Comparison of ENCODE assay signal across 9 cellular contexts in genomic region chr1:35886606-35887431, GRCh38. TPM values are rescaled to one million over a fixed set of nuclear protein-coding genes. Genes with fewer than 3 reads are reported as not detected.
DNase-seq lines count a peak whose midpoint lies in the region; ATAC-seq and TF ChIP-seq lines count a peak whose summit lies in the region.
"Had no signal": no experiment of that assay in that cellular context is flagged by ENCODE, and none has a peak within 500 bp of the region (broad histone marks: within the 10 kb centered on the region; RNA-seq: fewer than 3 reads in every experiment).

No MANE protein-coding gene starts in this region.

- H3K4me3 Mint-ChIP-seq in brain (peak overlapping the region; percentile 83 to 97 (median 97)), neural progenitor cell (peak overlapping the region; percentile 84)

- peaks cover 10% of the 10 kb centered on the region for H3K36me3 ChIP-seq in neural progenitor cell

- peaks cover 81% of the 10 kb centered on the region for H4K20me1 ChIP-seq in neural progenitor cell (ENCODE audit: low read depth)

- DNase-seq in NCI-H2171 treated with DMSO at 0.1 percent for 48 hours (lab: John Stamatoyannopoulos, UW) (peak; percentile 15), NCI-H2171 (lab: John Stamatoyannopoulos, UW) (no peak), MV-4-11 (lab: John Stamatoyannopoulos, UW) (peak; percentile 74), neural progenitor cell (ENCODE audit: low spot score) (peak; percentile 48)

- H3K4me1 Mint-ChIP-seq in brain (peaks cover 49% of the 10 kb centered on the region), neural progenitor cell (peaks cover 47% of the 10 kb centered on the region)

- H3K27ac Mint-ChIP-seq in brain (peak overlapping the region; percentile 80 to 93 (median 92)), neural progenitor cell (peak overlapping the region; percentile 87)

- peaks cover 3% of the 10 kb centered on the region for H3K27me3 Mint-ChIP-seq in brain
- H3K27me3 Mint-ChIP-seq in neural progenitor cell (ENCODE audit: insufficient read depth, low read depth) = peaks cover 5% of the 10 kb centered on the region

- H3K4me2 ChIP-seq in neural progenitor cell = peak overlapping the region; percentile 85

- H3K9me3 Mint-ChIP-seq in brain = no peaks in the 10 kb centered on the region
- H3K9me3 Mint-ChIP-seq in neural progenitor cell = no peaks in the 10 kb centered on the region

- peaks cover 70% of the 10 kb centered on the region for H3K79me2 ChIP-seq in neural progenitor cell (ENCODE audit: low read depth)

- H3K27me3 ChIP-seq in neural progenitor cell = no peaks in the 10 kb centered on the region

- H3K9me3 ChIP-seq in neural progenitor cell (ENCODE audit: low read depth) = no peaks in the 10 kb centered on the region

- ATAC-seq in HG02623 (IDR thresholded peaks at IDR 0.05; ENCODE audit: unreplicated experiment) (no peak), HG03159 (IDR thresholded peaks at IDR 0.05; ENCODE audit: unreplicated experiment) (no peak), GM18870 (IDR thresholded peaks at IDR 0.05; ENCODE audit: unreplicated experiment) (no peak)

- no peak overlapping the region for H3K27ac ChIP-seq in neural progenitor cell

- peaks cover 40% of the 10 kb centered on the region for H3K4me1 ChIP-seq in neural progenitor cell

- no peak overlapping the region for H2AFZ ChIP-seq in neural progenitor cell (replicated peaks)

- H3F3A ChIP-seq in neural progenitor cell (ENCODE audit: low read depth) = peaks cover 49% of the 10 kb centered on the region

- H3K36me3 Mint-ChIP-seq in brain (peaks cover 29% of the 10 kb centered on the region), neural progenitor cell (peaks cover 11% of the 10 kb centered on the region)

- TF ChIP-seq CTCF in brain (conservative IDR thresholded peaks at IDR 0.05) = no peak
- TF ChIP-seq CTCF in neural progenitor cell (IDR thresholded peaks at IDR 0.05) = no peak

- no peak overlapping the region for H3K9ac ChIP-seq in neural progenitor cell

- H3K4me3 ChIP-seq in neural progenitor cell = peak overlapping the region; percentile 44
- H3K4me3 ChIP-seq: skin epidermis had no signal

RNA-seq across cellular contexts. Expression of gene AGO1, which starts 3.8 kb away (rescaled TPM):
- polyA plus RNA-seq in brain (ENCODE audit: insufficient read depth, low read depth, low replicate concordance) = 13.7 TPM
- total RNA-seq in neural progenitor cell (ENCODE audit: low replicate concordance) = 24.1 and 33.8 TPM in 2 replicates

RNA-seq across cellular contexts. Expression of gene AGO3, which starts 44.1 kb away (rescaled TPM):
- polyA plus RNA-seq in brain (ENCODE audit: insufficient read depth, low read depth, low replicate concordance) = 4.8 TPM
- 28.2 and 45.2 TPM in 2 replicates for total RNA-seq in neural progenitor cell (ENCODE audit: low replicate concordance)
